19 cellular contexts compared by ENCODE assay signal in genomic region chr2:17271401-17271800, GRCh38.
A peak's percentile ranks its signal among the peaks of the same experiment; 100 is the strongest.
DNase-seq lines count a peak whose midpoint lies in the region; ATAC-seq and TF ChIP-seq lines count a peak whose summit lies in the region.
"Had no signal": no experiment of that assay in that cellular context is flagged by ENCODE, and none has a peak within 500 bp of the region (broad histone marks: within the 10 kb centered on the region; RNA-seq: fewer than 3 reads in every experiment).

No MANE protein-coding gene starts in this region.

- H3K4me3 ChIP-seq in BLaER1 treated with 17β-estradiol and CSF1 and Interleukin-3, amounts not matched to agents 10 nM and 100 nM = peak overlapping the region in 2 of 10 experiments; percentile 6; a peak in 2 of 20 replicates
- H3K4me3 ChIP-seq in brain microvascular endothelial cell (ENCODE audit: low read depth, low read length) (no peak overlapping the region), mammary epithelial cell (replicated peaks in 1 of 3; ENCODE audit: insufficient read depth in 1 of 3, low read depth in 2 of 3, low read length in 3 of 3) (no peak overlapping the region)
- H3K4me3 ChIP-seq in naive thymus-derived CD4-positive, alpha-beta T cell (ENCODE audit: low read length) = no peak overlapping the region
- H3K4me3 ChIP-seq: GM12878, SK-N-MC had no signal

- CTCF ChIA-PET in naive thymus-derived CD4-positive, alpha-beta T cell (lab: Charles Lee) = no interaction called here
- CTCF ChIA-PET in mammary epithelial cell (lab: Charles Lee; ENCODE audit: low non-redundant PET) = no interaction called here

- H3K4me1 Mint-ChIP-seq in naive thymus-derived CD4-positive, alpha-beta T cell = no peaks in the 10 kb centered on the region
- H3K4me1 Mint-ChIP-seq in activated CD4-positive, alpha-beta T cell treated with anti-CD3 and anti-CD28 coated beads, Interleukin-2, amount 10 ng/mL, durations not matched to agents 24 days and 14 days = no peaks in the 10 kb centered on the region
- no peaks in the 10 kb centered on the region for H3K4me1 Mint-ChIP-seq in T-helper 2 cell treated with Interferon-gamma antibody and Interleukin-4, amounts not matched to agents 5 μg/mL and 100 μg/mL, for 36 hours (ENCODE audit: low read depth)

- no peaks in the 10 kb centered on the region for H3K36me3 Mint-ChIP-seq in naive thymus-derived CD4-positive, alpha-beta T cell
- H3K36me3 Mint-ChIP-seq in activated CD4-positive, alpha-beta T cell treated with anti-CD3 and anti-CD28 coated beads, Interleukin-2, amount 10 ng/mL, durations not matched to agents 24 days and 14 days (ENCODE audit: low read depth) = no peaks in the 10 kb centered on the region
- H3K36me3 Mint-ChIP-seq in T-helper 2 cell treated with Interferon-gamma antibody and Interleukin-4, amounts not matched to agents 5 μg/mL and 100 μg/mL, for 36 hours (ENCODE audit: low read depth) = no peaks in the 10 kb centered on the region

- in situ Hi-C loops in brain microvascular endothelial cell (cut with HindIII; ENCODE audit: low pct_ligation_motif_present, low sequenced_read_pairs) (no loop called here), mammary epithelial cell (cut with MboI; ENCODE audit: low sequenced_read_pairs in 2 of 2) (no loop called here)

- no peaks in the 10 kb centered on the region for H4K20me1 ChIP-seq in BLaER1 treated with 17β-estradiol and CSF1 and Interleukin-3, amounts not matched to agents 10 nM and 100 nM
- no peaks in the 10 kb centered on the region for H4K20me1 ChIP-seq in mammary epithelial cell (ENCODE audit: insufficient read depth, low read length)

- no TSS peak for BruUV-seq in mammary epithelial cell (replicated peaks; lab: Mats Ljungman, UMichigan)

- no peak overlapping the region for H3K9ac ChIP-seq in BLaER1 treated with 17β-estradiol and CSF1 and Interleukin-3, amounts not matched to agents 10 nM and 100 nM
- H3K9ac ChIP-seq in mammary epithelial cell (ENCODE audit: insufficient read depth, low read length) = no peak overlapping the region

- no peaks in the 10 kb centered on the region for H3K27me3 ChIP-seq in BLaER1 treated with 17β-estradiol and CSF1 and Interleukin-3, amounts not matched to agents 10 nM and 100 nM
- H3K27me3 ChIP-seq in brain microvascular endothelial cell (replicated peaks) (no peaks in the 10 kb centered on the region), mammary epithelial cell (ENCODE audit: insufficient read depth, low read length) (no peaks in the 10 kb centered on the region)
- H3K27me3 ChIP-seq in naive thymus-derived CD4-positive, alpha-beta T cell (ENCODE audit: control insufficient read depth in 2 of 2, insufficient read depth in 2 of 2, low read length in 2 of 2) = no peaks in the 10 kb centered on the region

- H3K27ac ChIP-seq in BLaER1 treated with 17β-estradiol and CSF1 and Interleukin-3, amounts not matched to agents 10 nM and 100 nM = peak overlapping the region in 5 of 11 experiments; percentile 39 to 74 (median 58); a peak in 7 of 22 replicates
- H3K27ac ChIP-seq in brain microvascular endothelial cell (no peak overlapping the region), mammary epithelial cell (ENCODE audit: insufficient read depth, low read depth, low read length) (no peak overlapping the region)
- H3K27ac ChIP-seq in naive thymus-derived CD4-positive, alpha-beta T cell (ENCODE audit: low read depth, low read length) = no peak overlapping the region
- H3K27ac ChIP-seq: SK-N-MC had no signal

- no peaks in the 10 kb centered on the region for H3K79me2 ChIP-seq in mammary epithelial cell (ENCODE audit: insufficient read depth, low read length)

- POLR2A ChIA-PET in naive thymus-derived CD4-positive, alpha-beta T cell (lab: Charles Lee) = no interaction called here

- TF ChIP-seq CTCF in brain microvascular endothelial cell (IDR thresholded peaks at IDR 0.05; ENCODE audit: low read depth, low read length, missing control alignments) (no peak), mammary epithelial cell (conservative IDR thresholded peaks at IDR 0.05 in 1 of 2, IDR thresholded peaks at IDR 0.05 in 1 of 2; ENCODE audit: extremely low read depth in 1 of 2, insufficient read depth in 1 of 2, low read depth in 1 of 2, low read length in 2 of 2) (no peak)

- peak overlapping the region in 9 of 11 experiments; percentile 28 to 82 (median 54); a peak in 16 of 22 replicates for H3K4me2 ChIP-seq in BLaER1 treated with 17β-estradiol and CSF1 and Interleukin-3, amounts not matched to agents 10 nM and 100 nM
- H3K4me2 ChIP-seq in mammary epithelial cell (ENCODE audit: insufficient read depth, low read depth, low read length) = no peak overlapping the region

- H3K4me1 ChIP-seq in BLaER1 treated with 17β-estradiol and CSF1 and Interleukin-3, amounts not matched to agents 10 nM and 100 nM = peaks cover 0 to 44% (median 12%) of the 10 kb centered on the region in 10 experiments; a peak in 13 of 20 replicates
- H3K4me1 ChIP-seq in naive thymus-derived CD4-positive, alpha-beta T cell (ENCODE audit: control insufficient read depth in 2 of 2, insufficient read depth in 2 of 2, low read length in 2 of 2) = no peaks in the 10 kb centered on the region
- H3K4me1 ChIP-seq in mammary epithelial cell (ENCODE audit: insufficient read depth, low read length) = peaks cover 11% of the 10 kb centered on the region

- peaks cover 0 to 8% (median 0%) of the 10 kb centered on the region in 11 experiments; a peak in 1 of 22 replicates for H3K9me3 ChIP-seq in BLaER1 treated with 17β-estradiol and CSF1 and Interleukin-3, amounts not matched to agents 10 nM and 100 nM (replicated peaks in 1 of 11)
- no peaks in the 10 kb centered on the region for H3K9me3 ChIP-seq in naive thymus-derived CD4-positive, alpha-beta T cell (ENCODE audit: control insufficient read depth in 2 of 3, low read length in 3 of 3)
- H3K9me3 ChIP-seq in mammary epithelial cell (replicated peaks; ENCODE audit: insufficient read depth, low read length) = no peaks in the 10 kb centered on the region

- H3K27me3 Mint-ChIP-seq in naive thymus-derived CD4-positive, alpha-beta T cell = no peaks in the 10 kb centered on the region
- H3K27me3 Mint-ChIP-seq in activated CD4-positive, alpha-beta T cell treated with anti-CD3 and anti-CD28 coated beads, Interleukin-2, amount 10 ng/mL, durations not matched to agents 24 days and 14 days = no peaks in the 10 kb centered on the region
- no peaks in the 10 kb centered on the region for H3K27me3 Mint-ChIP-seq in T-helper 2 cell treated with Interferon-gamma antibody and Interleukin-4, amounts not matched to agents 5 μg/mL and 100 μg/mL, for 36 hours (ENCODE audit: low read depth)
- H3K27me3 Mint-ChIP-seq: CD4-positive, alpha-beta T cell had no signal

- H3K27ac Mint-ChIP-seq in naive thymus-derived CD4-positive, alpha-beta T cell = no peak overlapping the region
- H3K27ac Mint-ChIP-seq in activated CD4-positive, alpha-beta T cell treated with anti-CD3 and anti-CD28 coated beads, Interleukin-2, amount 10 ng/mL, durations not matched to agents 24 days and 14 days = no peak overlapping the region
- no peak overlapping the region for H3K27ac Mint-ChIP-seq in T-helper 2 cell treated with Interferon-gamma antibody and Interleukin-4, amounts not matched to agents 5 μg/mL and 100 μg/mL, for 36 hours
- H3K27ac Mint-ChIP-seq: CD4-positive, alpha-beta T cell had no signal

- dilution Hi-C loops in mammary epithelial cell (cut with HindIII; ENCODE audit: low sequenced_read_pairs) = no loop called here

- H2AFZ ChIP-seq in mammary epithelial cell (ENCODE audit: low read depth, low read length) = no peak overlapping the region

- no peak overlapping the region for H3K4me3 Mint-ChIP-seq in naive thymus-derived CD4-positive, alpha-beta T cell
- no peak overlapping the region for H3K4me3 Mint-ChIP-seq in activated CD4-positive, alpha-beta T cell treated with anti-CD3 and anti-CD28 coated beads, Interleukin-2, amount 10 ng/mL, durations not matched to agents 24 days and 14 days
- H3K4me3 Mint-ChIP-seq in T-helper 2 cell treated with Interferon-gamma antibody and Interleukin-4, amounts not matched to agents 5 μg/mL and 100 μg/mL, for 36 hours = no peak overlapping the region
- H3K4me3 Mint-ChIP-seq: CD4-positive, alpha-beta T cell had no signal

- WGBS in mammary epithelial cell (ENCODE audit: low coverage, missing lambda C conversion rate) = 90% methylated on average over 4 of the region's 4 CpGs

- DNase-seq in LHCN-M2 (ENCODE audit: low read depth) = peak; percentile 20
- peak; percentile 3 for DNase-seq in brain microvascular endothelial cell
- no peak for DNase-seq in naive thymus-derived CD4-positive, alpha-beta T cell
- DNase-seq in activated CD4-positive, alpha-beta T cell treated with anti-CD3 and anti-CD28 coated beads, Interleukin-2, amount 10 ng/mL, durations not matched to agents 24 days and 14 days = no peak
- no peak for DNase-seq in mammary epithelial cell
- no peak for DNase-seq in T-helper 2 cell treated with Interferon-gamma antibody and Interleukin-4, amounts not matched to agents 5 μg/mL and 100 μg/mL, for 36 hours (ENCODE audit: low spot score)
- DNase-seq: CD4-positive, alpha-beta T cell; GOT3; KG1; NCI-H1048; NCI-H146; NCI-H2081 treated with DMSO at 0.1 percent for 48 hours; NCI-H510A treated with DMSO at 0.1 percent for 48 hours; Right ventricle myocardium superior had no signal

- intact Hi-C loops in naive thymus-derived CD4-positive, alpha-beta T cell (cut with micrococcal nuclease) = no loop called here
- intact Hi-C loops in activated CD4-positive, alpha-beta T cell treated with anti-CD3 and anti-CD28 coated beads, Interleukin-2, amount 10 ng/mL, durations not matched to agents 24 days and 14 days (cut with micrococcal nuclease) = no loop called here
- intact Hi-C loops in mammary epithelial cell (cut with micrococcal nuclease) = no loop called here

- no peaks in the 10 kb centered on the region for H3K36me3 ChIP-seq in BLaER1 treated with 17β-estradiol and CSF1 and Interleukin-3, amounts not matched to agents 10 nM and 100 nM
- H3K36me3 ChIP-seq in brain microvascular endothelial cell (replicated peaks) (no peaks in the 10 kb centered on the region), mammary epithelial cell (ENCODE audit: insufficient read depth, low read length) (no peaks in the 10 kb centered on the region)
- no peaks in the 10 kb centered on the region for H3K36me3 ChIP-seq in naive thymus-derived CD4-positive, alpha-beta T cell (ENCODE audit: control insufficient read depth in 2 of 3, insufficient read depth in 3 of 3, low read length in 3 of 3)

- peaks cover 0 to 21% (median 3%) of the 10 kb centered on the region in 11 donors for H3K9me3 Mint-ChIP-seq in naive thymus-derived CD4-positive, alpha-beta T cell
- no peaks in the 10 kb centered on the region for H3K9me3 Mint-ChIP-seq in activated CD4-positive, alpha-beta T cell treated with anti-CD3 and anti-CD28 coated beads, Interleukin-2, amount 10 ng/mL, durations not matched to agents 24 days and 14 days
- H3K9me3 Mint-ChIP-seq in T-helper 2 cell treated with Interferon-gamma antibody and Interleukin-4, amounts not matched to agents 5 μg/mL and 100 μg/mL, for 36 hours = peaks cover 3% of the 10 kb centered on the region

- ATAC-seq in naive thymus-derived CD4-positive, alpha-beta T cell = peak; percentile 4
- ATAC-seq in HG03045 (IDR thresholded peaks at IDR 0.05; ENCODE audit: unreplicated experiment) = no peak
- ATAC-seq: Panc1 had no signal

Comparison
In these comparisons a context has a peak if more than half of its experiments do, and no peak if none do; other contexts are left out.
1. DNase-seq: peak in LHCN-M2 (single experiment) and brain microvascular endothelial cell (single experiment); none in naive thymus-derived CD4-positive, alpha-beta T cell (0 of 9), activated CD4-positive, alpha-beta T cell treated with anti-CD3 and anti-CD28 coated beads, Interleukin-2, amount 10 ng/mL, durations not matched to agents 24 days and 14 days (single experiment), mammary epithelial cell (single experiment) and T-helper 2 cell treated with Interferon-gamma antibody and Interleukin-4, amounts not matched to agents 5 μg/mL and 100 μg/mL, for 36 hours (single experiment).